12 cellular contexts compared by ENCODE assay signal in genomic region chr7:76225379-76225778, GRCh38. TPM values are rescaled to one million over a fixed set of nuclear protein-coding genes. Genes with fewer than 3 reads are reported as not detected.
DNase-seq lines count a peak whose midpoint lies in the region; ATAC-seq and TF ChIP-seq lines count a peak whose summit lies in the region.
"Had no signal": no experiment of that assay in that cellular context is flagged by ENCODE, and none has a peak within 500 bp of the region (broad histone marks: within the 10 kb centered on the region; RNA-seq: fewer than 3 reads in every experiment).

No MANE protein-coding gene starts in this region.

- 10% methylated on average over 11 of the region's 11 CpGs for WGBS in mammary epithelial cell (ENCODE audit: low coverage, missing lambda C conversion rate)

- DNase-seq in DMS 273 (lab: John Stamatoyannopoulos, UW; ENCODE audit: unreplicated experiment) (peak; percentile 54), DMS 273 treated with DMSO at 0.1 percent for 48 hours (lab: John Stamatoyannopoulos, UW) (no peak), RPMI7951 (ENCODE audit: low read depth) (peak; percentile 39), mammary epithelial cell (peak; percentile 11), osteoblast (ENCODE audit: insufficient read length, low spot score, missing footprints) (peak; percentile 88), pons (ENCODE audit: low spot score) (no peak), midbrain (lab: John Stamatoyannopoulos, UW) (no peak)
- DNase-seq: activated B cell treated with CpG ODN at 0.5 μM for 24 hours, posterior cingulate gyrus had no signal

- intact Hi-C loops in mammary epithelial cell (cut with micrococcal nuclease): no loop called here

- dilution Hi-C loops in mammary epithelial cell (cut with HindIII; ENCODE audit: low sequenced_read_pairs): no loop called here

- no TSS peak for BruUV-seq in mammary epithelial cell (replicated peaks; lab: Mats Ljungman, UMichigan)

- no peaks in the 10 kb centered on the region for H4K20me1 ChIP-seq in mammary epithelial cell (ENCODE audit: insufficient read depth, low read length)
- no peaks in the 10 kb centered on the region for H4K20me1 ChIP-seq in osteoblast (ENCODE audit: insufficient read depth, low read length)

- no peak overlapping the region for H3K9ac ChIP-seq in mammary epithelial cell (ENCODE audit: insufficient read depth, low read length)

- H3K36me3 ChIP-seq in mammary epithelial cell (ENCODE audit: insufficient read depth, low read length) (no peaks in the 10 kb centered on the region), osteoblast (ENCODE audit: insufficient read depth, low read length) (no peaks in the 10 kb centered on the region)

- in situ Hi-C loops in mammary epithelial cell (cut with MboI; ENCODE audit: low sequenced_read_pairs in 2 of 2): no loop called here

- H3K4me3 ChIP-seq in mammary epithelial cell (replicated peaks in 1 of 3; ENCODE audit: insufficient read depth in 1 of 3, low read depth in 2 of 3, low read length in 3 of 3): no peak overlapping the region
- no peak overlapping the region for H3K4me3 ChIP-seq in osteoblast (ENCODE audit: insufficient read depth, low read length)

- H3K27ac ChIP-seq in mammary epithelial cell (ENCODE audit: insufficient read depth, low read depth, low read length) (no peak overlapping the region), osteoblast (ENCODE audit: low read depth, low read length) (no peak overlapping the region)
- H3K27ac ChIP-seq: 22Rv1 had no signal

- no peaks in the 10 kb centered on the region for H3K9me3 ChIP-seq in mammary epithelial cell (replicated peaks; ENCODE audit: insufficient read depth, low read length)
- H3K9me3 ChIP-seq in osteoblast (ENCODE audit: low read depth, low read length): no peaks in the 10 kb centered on the region

- no peak for ATAC-seq in HG02678 (IDR thresholded peaks at IDR 0.05; ENCODE audit: unreplicated experiment)

- H2AFZ ChIP-seq in mammary epithelial cell (ENCODE audit: low read depth, low read length) (no peak overlapping the region), osteoblast (ENCODE audit: low read length) (no peak overlapping the region)

- no peak overlapping the region for H3K4me2 ChIP-seq in mammary epithelial cell (ENCODE audit: insufficient read depth, low read depth, low read length)
- no peak overlapping the region for H3K4me2 ChIP-seq in osteoblast (ENCODE audit: insufficient read depth, low read length)

- no peak for TF ChIP-seq CTCF in mammary epithelial cell (conservative IDR thresholded peaks at IDR 0.05 in 1 of 2, IDR thresholded peaks at IDR 0.05 in 1 of 2; ENCODE audit: extremely low read depth in 1 of 2, insufficient read depth in 1 of 2, low read depth in 1 of 2, low read length in 2 of 2)
- TF ChIP-seq CTCF in osteoblast (IDR thresholded peaks at IDR 0.05; ENCODE audit: extremely low read depth, low read depth, low read length): no peak

- CTCF ChIA-PET in mammary epithelial cell (lab: Charles Lee; ENCODE audit: low non-redundant PET): no interaction called here

- H3K27me3 ChIP-seq in mammary epithelial cell (ENCODE audit: insufficient read depth, low read length): no peaks in the 10 kb centered on the region
- peaks cover 9% of the 10 kb centered on the region for H3K27me3 ChIP-seq in osteoblast (ENCODE audit: insufficient read depth, low read length)

- H3K4me1 ChIP-seq in mammary epithelial cell (ENCODE audit: insufficient read depth, low read length): peaks cover 3% of the 10 kb centered on the region
- no peaks in the 10 kb centered on the region for H3K4me1 ChIP-seq in osteoblast (ENCODE audit: insufficient read depth, low read length)

- H3K79me2 ChIP-seq in mammary epithelial cell (ENCODE audit: insufficient read depth, low read length): no peaks in the 10 kb centered on the region
- no peaks in the 10 kb centered on the region for H3K79me2 ChIP-seq in osteoblast (ENCODE audit: insufficient read depth, low read length)

RNA-seq across cellular contexts. Expression of gene SRRM3, which starts 23.7 kb away (rescaled TPM):
- total RNA-seq in RPMI7951 (2014; rRNA removed; shearing (Covaris generic)): not detected in 2 replicates
- total RNA-seq in mammary epithelial cell: 1 to 10 TPM in 1 of 2 donors, under 1 TPM in 1; 0.17 to 1.3 TPM
- 0.36 TPM for polyA plus RNA-seq in mammary epithelial cell
- 0.98 TPM for polyA minus RNA-seq in mammary epithelial cell
- 0.29 and 0.36 TPM in 2 replicates for total RNA-seq in osteoblast
- total RNA-seq: activated B cell treated with CpG ODN at 0.5 μM for 24 hours, epithelial cell of proximal tubule had no signal

Comparison
In these comparisons a context has a peak if more than half of its experiments do, and no peak if none do; other contexts are left out.
1. DNase-seq: peak in DMS 273 (single experiment), RPMI7951 (single experiment), mammary epithelial cell (single experiment) and osteoblast (single experiment); none in DMS 273 treated with DMSO at 0.1 percent for 48 hours (single experiment), pons (single experiment) and midbrain (single experiment).